Comparison of ENCODE assay signal across 2 cellular contexts in the genomic region with DNA sequence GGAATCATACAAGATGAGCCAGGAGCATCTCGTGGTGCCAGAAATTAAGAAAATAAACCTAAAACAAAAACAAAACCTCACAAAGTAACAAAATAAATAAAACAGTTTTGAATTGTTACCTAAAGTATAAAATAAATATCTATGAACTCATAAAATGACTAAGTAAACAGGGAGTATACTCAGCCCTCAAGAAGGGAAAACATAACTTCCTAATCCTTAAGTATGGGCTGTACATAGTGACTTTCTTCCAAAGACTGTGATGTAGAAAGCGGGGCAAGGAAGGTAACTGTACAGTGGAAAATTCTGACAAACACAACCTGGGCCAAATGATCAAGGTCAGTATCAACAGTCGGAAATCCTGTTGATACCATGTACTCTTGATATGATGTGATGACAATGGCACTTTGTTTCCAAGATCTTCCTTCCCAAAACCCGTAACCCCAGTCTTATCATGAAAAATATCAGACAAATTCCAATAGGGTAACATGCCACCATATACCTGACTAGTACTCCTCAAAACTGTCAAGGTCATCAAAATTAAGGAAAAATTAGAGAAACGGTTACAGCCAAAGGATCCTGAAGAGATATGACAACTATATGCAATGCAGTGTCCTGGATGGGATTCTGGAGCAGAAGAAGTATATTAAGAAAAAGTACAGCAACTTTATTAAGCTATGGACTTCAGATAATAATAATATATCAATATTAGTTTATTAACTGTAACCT.
TF ChIP-seq lines count a peak whose summit lies in the region.

No MANE protein-coding gene starts in this region.

TF ChIP-seq in liver, 16 proteins besides CTCF, POLR2A, EP300 and RAD21:
- TF ChIP-seq HNF4A (conservative IDR thresholded peaks at IDR 0.05) (no peak), ZBTB33 (IDR thresholded peaks at IDR 0.05) (no peak), NR2F2 (IDR thresholded peaks at IDR 0.05) (peak; percentile 12), EGR1 (IDR thresholded peaks at IDR 0.05; ENCODE audit: low read depth in 2 of 2) (no peak), REST (IDR thresholded peaks at IDR 0.05) (no peak)

TF ChIP-seq in SK-N-SH, 30 proteins besides CTCF, POLR2A, EP300 and RAD21:
- TF ChIP-seq IRF3 (IDR thresholded peaks at IDR 0.05; ENCODE audit: low read depth, low read length) (no peak), RCOR1 (IDR thresholded peaks at IDR 0.05; ENCODE audit: low read length) (no peak), SIN3A (IDR thresholded peaks at IDR 0.05; ENCODE audit: borderline replicate concordance, low read depth, low read length) (no peak), NFIC (IDR thresholded peaks at IDR 0.05; ENCODE audit: borderline replicate concordance) (no peak), YY1 (IDR thresholded peaks at IDR 0.05; ENCODE audit: low read depth) (no peak), FOXM1 (IDR thresholded peaks at IDR 0.05; ENCODE audit: low read depth) (no peak), ZBTB33 (IDR thresholded peaks at IDR 0.05; ENCODE audit: borderline replicate concordance, low read depth) (no peak), MXI1 (IDR thresholded peaks at IDR 0.05; ENCODE audit: low read depth, low read length) (no peak), RXRA (IDR thresholded peaks at IDR 0.05; ENCODE audit: borderline replicate concordance, low read depth) (no peak), SMC3 (IDR thresholded peaks at IDR 0.05; ENCODE audit: low read depth, low read length) (no peak), TCF12 (IDR thresholded peaks at IDR 0.05) (no peak), CHD2 (IDR thresholded peaks at IDR 0.05; ENCODE audit: low read length, partially characterized antibody) (no peak), TAF1 (IDR thresholded peaks at IDR 0.05; ENCODE audit: borderline replicate concordance, low read depth, low read length) (no peak), FOXJ3 (CRISPR knock-in tag; IDR thresholded peaks at IDR 0.05) (no peak), GATA2 (CRISPR knock-in tag; IDR thresholded peaks at IDR 0.05) (no peak), JUND (IDR thresholded peaks at IDR 0.05) (no peak), POLR2AphosphoS5 (IDR thresholded peaks at IDR 0.05; ENCODE audit: low read depth, low read length) (no peak), USF2 (IDR thresholded peaks at IDR 0.05; ENCODE audit: borderline replicate concordance, low read depth, low read length) (no peak), NRF1 (IDR thresholded peaks at IDR 0.05; ENCODE audit: low read depth, low read length) (no peak), MEF2A (IDR thresholded peaks at IDR 0.05; ENCODE audit: borderline replicate concordance, low read depth) (no peak)
